8 cellular contexts compared by ENCODE assay signal in genomic region chr4:76212851-76213414, GRCh38. TPM values are rescaled to one million over a fixed set of nuclear protein-coding genes. Genes with fewer than 3 reads are reported as not detected.
DNase-seq lines count a peak whose midpoint lies in the region; ATAC-seq and TF ChIP-seq lines count a peak whose summit lies in the region.

No MANE protein-coding gene starts in this region.

- intact Hi-C loops in lower lobe of right lung (cut with DNase I) = no loop called here

- H3K36me3 ChIP-seq in HAP-1 (replicated peaks) (0 out of 2 replicates have a peak, but pooled peaks cover 2% of the 10 kb centered on the region), lower lobe of right lung (no peaks in the 10 kb centered on the region)

- H3K27ac ChIP-seq in lower lobe of right lung = peak overlapping the region; percentile 97

- H3K27ac Mint-ChIP-seq in stimulated activated naive CD8-positive, alpha-beta T cell treated with anti-CD3 and anti-CD28 coated beads, Interleukin-15, Interleukin-2, amounts not matched to agents 100 ng/mL and 50 ng/mL, for 24 hours = peak overlapping the region; percentile 74

- peak overlapping the region; percentile 76 for H3K4me3 Mint-ChIP-seq in stimulated activated naive CD8-positive, alpha-beta T cell treated with anti-CD3 and anti-CD28 coated beads, Interleukin-15, Interleukin-2, amounts not matched to agents 100 ng/mL and 50 ng/mL, for 24 hours

- TF ChIP-seq CTCF in AG09309 (IDR thresholded peaks at IDR 0.05; ENCODE audit: control insufficient read depth, insufficient read depth, low read depth, low read length, missing control alignments) (no peak), choroid plexus epithelial cell (conservative IDR thresholded peaks at IDR 0.05; ENCODE audit: low read depth, low read length) (no peak), lower lobe of right lung (IDR thresholded peaks at IDR 0.05) (no peak)

- peaks cover 3% of the 10 kb centered on the region for H3K27me3 Mint-ChIP-seq in stimulated activated naive CD8-positive, alpha-beta T cell treated with anti-CD3 and anti-CD28 coated beads, Interleukin-15, Interleukin-2, amounts not matched to agents 100 ng/mL and 50 ng/mL, for 24 hours

- DNase-seq in AG09309 (ENCODE audit: low read depth) (no peak), HAP-1 (ENCODE audit: low spot score in 2 of 2) (peak; percentile 27 to 52), T-helper 22 cell (ENCODE audit: low read depth) (peak; percentile 27), choroid plexus epithelial cell (ENCODE audit: low read depth) (peak; percentile 64), lower lobe of right lung (no peak), MV-4-11 (lab: John Stamatoyannopoulos, UW) (no peak)

- H3K9me3 Mint-ChIP-seq in stimulated activated naive CD8-positive, alpha-beta T cell treated with anti-CD3 and anti-CD28 coated beads, Interleukin-15, Interleukin-2, amounts not matched to agents 100 ng/mL and 50 ng/mL, for 24 hours = no peaks in the 10 kb centered on the region

- H3K9me3 ChIP-seq in HAP-1 (no peaks in the 10 kb centered on the region), lower lobe of right lung (no peaks in the 10 kb centered on the region)

- no peaks in the 10 kb centered on the region for H3K36me3 Mint-ChIP-seq in stimulated activated naive CD8-positive, alpha-beta T cell treated with anti-CD3 and anti-CD28 coated beads, Interleukin-15, Interleukin-2, amounts not matched to agents 100 ng/mL and 50 ng/mL, for 24 hours (ENCODE audit: low read depth)

- in situ Hi-C loops in HAP-1 (cut with MboI; ENCODE audit: low sequenced_read_pairs) = no loop called here

- H3K4me3 ChIP-seq in AG09309 (ENCODE audit: control insufficient read depth, low read depth, low read length) (peak overlapping the region; percentile 64), HAP-1 (peak overlapping the region; percentile 59), choroid plexus epithelial cell (ENCODE audit: low read depth, low read length) (peak overlapping the region; percentile 93), lower lobe of right lung (peak overlapping the region; percentile 68)

- peaks cover 39% of the 10 kb centered on the region for H3K4me1 Mint-ChIP-seq in stimulated activated naive CD8-positive, alpha-beta T cell treated with anti-CD3 and anti-CD28 coated beads, Interleukin-15, Interleukin-2, amounts not matched to agents 100 ng/mL and 50 ng/mL, for 24 hours (ENCODE audit: low read depth)

- H3K27me3 ChIP-seq in HAP-1 (ENCODE audit: low read depth) = no peaks in the 10 kb centered on the region; the same call in 1 of the 2 replicates
- no peaks in the 10 kb centered on the region for H3K27me3 ChIP-seq in lower lobe of right lung (ENCODE audit: low read depth)

- H3K4me1 ChIP-seq in HAP-1 = peaks cover 21% of the 10 kb centered on the region
- peaks cover 88% of the 10 kb centered on the region for H3K4me1 ChIP-seq in lower lobe of right lung

- ATAC-seq in lower lobe of right lung = peak in 1 of 2 donors; percentile 18
- ATAC-seq in HG02759 (IDR thresholded peaks at IDR 0.05; ENCODE audit: unreplicated experiment) = no peak

RNA-seq across cellular contexts. Expression of gene SCARB2, which starts 0.7 kb away (rescaled TPM):
- total RNA-seq in lower lobe of right lung = 166 TPM

RNA-seq across cellular contexts. Expression of gene FAM47E, which starts 38.6 kb away (rescaled TPM):
- 6.4 TPM for total RNA-seq in lower lobe of right lung

Comparison
In these comparisons a context has a peak if more than half of its experiments do, and no peak if none do; other contexts are left out.
1. DNase-seq: peak in HAP-1 (2 of 2), T-helper 22 cell (single experiment) and choroid plexus epithelial cell (single experiment); none in AG09309 (single experiment), lower lobe of right lung (single experiment) and MV-4-11 (single experiment).
2. Peak in every context shown above with its lines, with median percentiles within 50 percentile points of each other: H3K4me3 ChIP-seq.